In genomic region chr9:130138791-130139190, GRCh38 we compare ENCODE assay signal across 8 cellular contexts. TPM values are rescaled to one million over a fixed set of nuclear protein-coding genes. Genes with fewer than 3 reads are reported as not detected.
DNase-seq lines count a peak whose midpoint lies in the region; FAIRE-seq and TF ChIP-seq lines count a peak whose summit lies in the region.

No MANE protein-coding gene starts in this region.

- dilution Hi-C loops in keratinocyte (cut with MboI; ENCODE audit: extremely low pct_ligation_motif_present, low sequenced_read_pairs): no loop called here

- DNase-seq in T-helper 2 cell treated with Interferon-gamma antibody and Interleukin-4, amounts not matched to agents 5 μg/mL and 100 μg/mL, for 36 hours (ENCODE audit: low spot score): no peak
- DNase-seq in T-helper 2 cell (no peak), astrocyte of the hippocampus (ENCODE audit: low read depth, low spot score) (peak; percentile 94), keratinocyte (ENCODE audit: low read depth, low spot score) (peak; percentile 85), suprapubic skin (ENCODE audit: low spot score in 2 of 2) (peak in 1 of 2 donors; percentile 73), NCI-H2107 treated with DMSO at 0.1 percent for 48 hours (lab: John Stamatoyannopoulos, UW; ENCODE audit: unreplicated experiment) (no peak)
- DNase-seq in stimulated activated CD8-positive, alpha-beta memory T cell treated with anti-CD3 and anti-CD28 coated beads, Interleukin-4, amount 100 ng/mL, for 48 hours: no peak
- DNase-seq in effector CD8-positive, alpha-beta T cell (lab: John Stamatoyannopoulos, UW): no peak

- peak overlapping the region; percentile 64 for H2AFZ ChIP-seq in keratinocyte (ENCODE audit: control insufficient read depth, low read length)

- H3K4me3 ChIP-seq in keratinocyte (ENCODE audit: control insufficient read depth in 2 of 3, extremely low read depth in 1 of 3, insufficient read depth in 2 of 3, low read depth in 1 of 3, low read length in 3 of 3) (peak overlapping the region in 1 of 3 experiments; percentile 34), suprapubic skin (no peak overlapping the region)

- peak overlapping the region; percentile 34 for H3K9ac ChIP-seq in keratinocyte (ENCODE audit: control insufficient read depth, extremely low read depth, insufficient read depth, low read length)

- no peak overlapping the region for H3K4me3 Mint-ChIP-seq in T-helper 2 cell treated with Interferon-gamma antibody and Interleukin-4, amounts not matched to agents 5 μg/mL and 100 μg/mL, for 36 hours

- no peaks in the 10 kb centered on the region for H3K9me3 Mint-ChIP-seq in T-helper 2 cell treated with Interferon-gamma antibody and Interleukin-4, amounts not matched to agents 5 μg/mL and 100 μg/mL, for 36 hours

- peak overlapping the region; percentile 78 for H3K4me2 ChIP-seq in keratinocyte (ENCODE audit: control insufficient read depth, extremely low read depth, insufficient read depth, low read depth, low read length)

- H3K27me3 Mint-ChIP-seq in T-helper 2 cell treated with Interferon-gamma antibody and Interleukin-4, amounts not matched to agents 5 μg/mL and 100 μg/mL, for 36 hours (ENCODE audit: low read depth): peaks cover 4% of the 10 kb centered on the region

- peaks cover 33% of the 10 kb centered on the region for H3K4me1 ChIP-seq in keratinocyte (ENCODE audit: control insufficient read depth, extremely low read depth, insufficient read depth, low read length)
- H3K4me1 ChIP-seq in suprapubic skin: peaks cover 33% of the 10 kb centered on the region

- H3K9me1 ChIP-seq in keratinocyte (ENCODE audit: control insufficient read depth, extremely low read depth, insufficient read depth, low read length): no peaks in the 10 kb centered on the region

- H3K36me3 Mint-ChIP-seq in T-helper 2 cell treated with Interferon-gamma antibody and Interleukin-4, amounts not matched to agents 5 μg/mL and 100 μg/mL, for 36 hours (ENCODE audit: low read depth): peaks cover 37% of the 10 kb centered on the region

- H3K79me2 ChIP-seq in keratinocyte (ENCODE audit: control insufficient read depth, insufficient read depth, low read length): no peaks in the 10 kb centered on the region

- peak in 1 of 3 experiments; percentile 23 for TF ChIP-seq CTCF in keratinocyte (optimal IDR thresholded peaks at IDR 0.05 in 1 of 3, IDR thresholded peaks at IDR 0.05 in 1 of 3, conservative IDR thresholded peaks at IDR 0.05 in 1 of 3; ENCODE audit: extremely low read depth in 1 of 3, insufficient read depth in 2 of 3, low read length in 3 of 3)
- no peak for TF ChIP-seq CTCF in suprapubic skin (IDR thresholded peaks at IDR 0.05)

- no peak for TF ChIP-seq POLR2A in suprapubic skin (IDR thresholded peaks at IDR 0.05)

- H3K4me1 Mint-ChIP-seq in T-helper 2 cell treated with Interferon-gamma antibody and Interleukin-4, amounts not matched to agents 5 μg/mL and 100 μg/mL, for 36 hours (ENCODE audit: low read depth): peaks cover 28% of the 10 kb centered on the region

- H3K9me3 ChIP-seq in keratinocyte (ENCODE audit: control insufficient read depth, low read depth, low read length) (no peaks in the 10 kb centered on the region), suprapubic skin (no peaks in the 10 kb centered on the region)

- peak overlapping the region; percentile 61 for H3K27ac ChIP-seq in keratinocyte (ENCODE audit: control insufficient read depth, insufficient read depth, low read length)
- peak overlapping the region; percentile 67 for H3K27ac ChIP-seq in suprapubic skin

- no peaks in the 10 kb centered on the region for H4K20me1 ChIP-seq in keratinocyte (ENCODE audit: control insufficient read depth, extremely low read depth, insufficient read depth, low read length)

- no peak for TF ChIP-seq EP300 in suprapubic skin (IDR thresholded peaks at IDR 0.05)

- peaks cover 0 to 3% of the 10 kb centered on the region in 2 experiments for H3K36me3 ChIP-seq in keratinocyte (ENCODE audit: control insufficient read depth in 2 of 2, extremely low read depth in 1 of 2, insufficient read depth in 2 of 2, low read length in 2 of 2)
- peaks cover 17% of the 10 kb centered on the region for H3K36me3 ChIP-seq in suprapubic skin

- peak overlapping the region; percentile 31 for H3K27ac Mint-ChIP-seq in T-helper 2 cell treated with Interferon-gamma antibody and Interleukin-4, amounts not matched to agents 5 μg/mL and 100 μg/mL, for 36 hours

- H3K27me3 ChIP-seq in keratinocyte (ENCODE audit: control insufficient read depth, extremely low read depth, insufficient read depth, low read length) (no peaks in the 10 kb centered on the region), suprapubic skin (no peaks in the 10 kb centered on the region)

- WGBS in suprapubic skin: 29% methylated on average over 6 of the region's 6 CpGs

- peak; percentile 98 for FAIRE-seq in keratinocyte (lab: Jason Lieb, UNC)

RNA-seq across cellular contexts. Expression of gene NCS1, which starts 33.4 kb away (rescaled TPM):
- polyA plus RNA-seq in keratinocyte: 49.1 to 67.4 TPM (median 61.6 TPM) in 3 replicates
- 7.2 TPM for polyA plus RNA-seq in keratinocyte (2011; ENCODE audit: low read depth)
- polyA plus RNA-seq in keratinocyte (2011; cell fraction: cytosol; rRNA removed): 52.4 and 71.2 TPM in 2 replicates
- polyA plus RNA-seq in keratinocyte (2011; cell fraction: nucleus; rRNA removed): 35.4 and 37.0 TPM in 2 replicates
- 26.6 and 49.7 TPM in 2 replicates for polyA plus RNA-seq in keratinocyte (2012; ENCODE audit: low replicate concordance)
- polyA minus RNA-seq in keratinocyte: 45.3 to 74.1 TPM (median 69.9 TPM) in 3 replicates
- polyA minus RNA-seq in keratinocyte (2011; cell fraction: cytosol; rRNA and poly(A)+ RNA removed): 94.6 TPM
- 22.4 and 28.3 TPM in 2 replicates for polyA minus RNA-seq in keratinocyte (2011; cell fraction: nucleus; rRNA and poly(A)+ RNA removed)
- total RNA-seq in suprapubic skin: 10 to 100 TPM; 11.6 to 32.5 (median 24.3) TPM

Comparison
In these comparisons a context has a peak if more than half of its experiments do, and no peak if none do; other contexts are left out.
1. DNase-seq: peak in astrocyte of the hippocampus (single experiment) and keratinocyte (single experiment); none in T-helper 2 cell treated with Interferon-gamma antibody and Interleukin-4, amounts not matched to agents 5 μg/mL and 100 μg/mL, for 36 hours (single experiment), T-helper 2 cell (0 of 5), NCI-H2107 treated with DMSO at 0.1 percent for 48 hours (single experiment), stimulated activated CD8-positive, alpha-beta memory T cell treated with anti-CD3 and anti-CD28 coated beads, Interleukin-4, amount 100 ng/mL, for 48 hours (single experiment) and effector CD8-positive, alpha-beta T cell (single experiment).